ENCODE assay signal across 8 cellular contexts in genomic region chr20:2508631-2509467, GRCh38. TPM values are rescaled to one million over a fixed set of nuclear protein-coding genes. Genes with fewer than 3 reads are reported as not detected.
DNase-seq lines count a peak whose midpoint lies in the region; ATAC-seq and TF ChIP-seq lines count a peak whose summit lies in the region.

ZNF343 (minus strand) TSS chr20:2508915; CDS start chr20:2493895, 15,020 bp downstream.

- H3K9me3 Mint-ChIP-seq in activated T-helper 1 cell treated with anti-CD3 and anti-CD28 coated beads, Interleukin-12 subunit alpha, Interleukin-12 subunit beta, Interleukin-2, Interleukin-4 antibody, amounts not matched to agents 30 ng/mL and 10 ng/mL and 1 ng/mL, durations not matched to agents 14 hours and 24 hours and 36 hours = no peaks in the 10 kb centered on the region
- H3K9me3 Mint-ChIP-seq in natural killer cell = no peaks in the 10 kb centered on the region

- H3K4me1 Mint-ChIP-seq in activated T-helper 1 cell treated with anti-CD3 and anti-CD28 coated beads, Interleukin-12 subunit alpha, Interleukin-12 subunit beta, Interleukin-2, Interleukin-4 antibody, amounts not matched to agents 30 ng/mL and 10 ng/mL and 1 ng/mL, durations not matched to agents 14 hours and 24 hours and 36 hours (ENCODE audit: low read depth) = peaks cover 18% of the 10 kb centered on the region
- H3K4me1 Mint-ChIP-seq in natural killer cell = peaks cover 18 to 20% of the 10 kb centered on the region in 2 donors

- DNase-seq in DMS79 treated with DMSO at 0.1 percent for 48 hours (lab: John Stamatoyannopoulos, UW) (peak; percentile 89), RKO (ENCODE audit: low spot score) (peak; percentile 92), fibroblast of mammary gland (ENCODE audit: low read depth) (peak; percentile 78), natural killer cell (peak; percentile 74)
- DNase-seq in Jurkat, Clone E6-1 (ENCODE audit: low read depth, low spot score) = peak; percentile 75
- DNase-seq in activated T-helper 1 cell treated with anti-CD3 and anti-CD28 coated beads, Interleukin-12 subunit alpha, Interleukin-12 subunit beta, Interleukin-2, Interleukin-4 antibody, amounts not matched to agents 30 ng/mL and 10 ng/mL and 1 ng/mL, durations not matched to agents 14 hours and 24 hours and 36 hours (ENCODE audit: low spot score) = peak; percentile 74
- peak; percentile 78 for DNase-seq in stimulated activated naive CD8-positive, alpha-beta T cell treated with anti-CD3 and anti-CD28 coated beads, Interleukin-15, Interleukin-2, amounts not matched to agents 100 U/mL and 50 U/mL, for 24 hours

- ATAC-seq in GM21717 (IDR thresholded peaks at IDR 0.05; ENCODE audit: unreplicated experiment) (peak; percentile 95), natural killer cell (peak; percentile 94 to 96 (median 95))
- ATAC-seq in stimulated activated naive CD8-positive, alpha-beta T cell treated with anti-CD3 and anti-CD28 coated beads, Interleukin-15, Interleukin-2, amounts not matched to agents 100 U/mL and 50 U/mL, for 24 hours = peak; percentile 98

- intact Hi-C loops in activated T-helper 1 cell treated with anti-CD3 and anti-CD28 coated beads, Interleukin-12 subunit alpha, Interleukin-12 subunit beta, Interleukin-2, Interleukin-4 antibody, amounts not matched to agents 30 ng/mL and 10 ng/mL and 1 ng/mL, durations not matched to agents 14 hours and 24 hours and 36 hours (cut with micrococcal nuclease) = loop anchor here (1.0 kb wide), 3 partner anchors 12 to 143 kb away; partner anchors contain the start of genes NOP56 and SNRPB
- intact Hi-C loops in natural killer cell (cut with micrococcal nuclease) = loop anchor here (1.0 to 5.0 kb wide), 2 partner anchors 39 to 153 kb away; partner anchors contain the start of genes IDH3B and SNRPB

- H3K4me3 ChIP-seq in Jurkat, Clone E6-1 (ENCODE audit: low read length) = peak within 1 kb of the TSS; percentile 89
- H3K4me3 ChIP-seq in fibroblast of mammary gland (ENCODE audit: control insufficient read depth, low read depth, low read length) = peak within 1 kb of the TSS; percentile 94

- peak within 1 kb of the TSS; percentile 99 for H3K27ac Mint-ChIP-seq in activated T-helper 1 cell treated with anti-CD3 and anti-CD28 coated beads, Interleukin-12 subunit alpha, Interleukin-12 subunit beta, Interleukin-2, Interleukin-4 antibody, amounts not matched to agents 30 ng/mL and 10 ng/mL and 1 ng/mL, durations not matched to agents 14 hours and 24 hours and 36 hours
- H3K27ac Mint-ChIP-seq in natural killer cell = peak within 1 kb of the TSS; percentile 88 to 89

- peaks cover 19% of the 10 kb centered on the region for H3K27me3 Mint-ChIP-seq in activated T-helper 1 cell treated with anti-CD3 and anti-CD28 coated beads, Interleukin-12 subunit alpha, Interleukin-12 subunit beta, Interleukin-2, Interleukin-4 antibody, amounts not matched to agents 30 ng/mL and 10 ng/mL and 1 ng/mL, durations not matched to agents 14 hours and 24 hours and 36 hours (ENCODE audit: insufficient read depth)
- peaks cover 7 to 28% of the 10 kb centered on the region in 2 donors for H3K27me3 Mint-ChIP-seq in natural killer cell (ENCODE audit: low read depth in 2 of 2)

- H3K36me3 Mint-ChIP-seq in activated T-helper 1 cell treated with anti-CD3 and anti-CD28 coated beads, Interleukin-12 subunit alpha, Interleukin-12 subunit beta, Interleukin-2, Interleukin-4 antibody, amounts not matched to agents 30 ng/mL and 10 ng/mL and 1 ng/mL, durations not matched to agents 14 hours and 24 hours and 36 hours (ENCODE audit: low read depth) = peaks cover 3% of the 10 kb centered on the region
- no peaks in the 10 kb centered on the region for H3K36me3 Mint-ChIP-seq in natural killer cell

- peak within 1 kb of the TSS; percentile 98 for H3K4me3 Mint-ChIP-seq in activated T-helper 1 cell treated with anti-CD3 and anti-CD28 coated beads, Interleukin-12 subunit alpha, Interleukin-12 subunit beta, Interleukin-2, Interleukin-4 antibody, amounts not matched to agents 30 ng/mL and 10 ng/mL and 1 ng/mL, durations not matched to agents 14 hours and 24 hours and 36 hours
- peak within 1 kb of the TSS; percentile 100 for H3K4me3 Mint-ChIP-seq in natural killer cell

- TF ChIP-seq CTCF in fibroblast of mammary gland (conservative IDR thresholded peaks at IDR 0.05; ENCODE audit: control insufficient read depth, insufficient read depth, low read depth, low read length) (no peak), natural killer cell (IDR thresholded peaks at IDR 0.05) (no peak)

RNA-seq across cellular contexts. Expression of gene ZNF343, which starts in this region (rescaled TPM):
- polyA plus RNA-seq in Jurkat, Clone E6-1 (2012; ENCODE audit: insufficient read depth, insufficient read length) = 8.9 TPM
- total RNA-seq in activated T-helper 1 cell treated with anti-CD3 and anti-CD28 coated beads, Interleukin-12 subunit alpha, Interleukin-12 subunit beta, Interleukin-2, Interleukin-4 antibody, amounts not matched to agents 30 ng/mL and 10 ng/mL and 1 ng/mL, durations not matched to agents 14 hours and 24 hours and 36 hours = 18.2 and 21.6 TPM in 2 replicates
- 10 to 100 TPM in 1 of 3 donors, 1 to 10 TPM in 2; 8.1 to 12.3 (median 8.6) TPM for total RNA-seq in natural killer cell

Comparison
In these comparisons a context has a peak if more than half of its experiments do, and no peak if none do; other contexts are left out.
1. Peak in every context shown above with its lines: DNase-seq, ATAC-seq and H3K4me3 ChIP-seq.